ENCODE assay signal across 21 cellular contexts in the genomic region with DNA sequence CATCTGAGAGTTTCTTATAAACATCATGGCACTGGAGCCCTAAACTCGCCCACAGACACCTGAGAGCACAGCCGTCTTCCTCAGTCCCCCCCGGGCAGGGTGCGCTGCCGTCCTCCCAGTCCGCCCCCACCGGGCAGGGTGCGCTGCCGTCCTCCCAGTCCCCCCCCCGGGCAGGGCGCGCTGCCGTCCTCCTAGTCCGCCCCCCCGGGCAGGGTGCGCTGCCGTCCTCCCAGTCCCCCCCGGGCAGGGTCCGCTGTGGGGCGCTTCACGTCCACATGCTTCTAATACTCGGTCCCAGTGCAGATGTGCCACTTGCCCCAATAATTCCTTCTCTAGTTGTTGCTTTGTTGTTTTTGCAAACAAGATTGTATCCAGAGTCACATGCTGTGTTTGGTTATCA.
"Had no signal": no experiment of that assay in that cellular context is flagged by ENCODE, and none has a peak within 500 bp of the region (broad histone marks: within the 10 kb centered on the region; RNA-seq: fewer than 3 reads in every experiment).

No MANE protein-coding gene starts in this region.

- H3K27me3 ChIP-seq: gastroesophageal sphincter, spleen, testis, vagina had no signal

- H3K27me3 Mint-ChIP-seq: activated naive CD8-positive, alpha-beta T cell treated with anti-CD3 and anti-CD28 coated beads for 36 hours; memory B cell; progenitor cell of endocrine pancreas; stimulated activated naive CD8-positive, alpha-beta T cell treated with anti-CD3 and anti-CD28 coated beads, Interleukin-15, Interleukin-2, amounts not matched to agents 100 ng/mL and 50 ng/mL, for 24 hours; type B pancreatic cell had no signal

- H3K4me3 ChIP-seq: coronary artery, gastroesophageal sphincter, spleen, testis, vagina had no signal

- H3K27ac ChIP-seq: epithelial cell of prostate, gastroesophageal sphincter, spleen, testis, vagina, WERI-Rb-1 had no signal

- H3K9me3 ChIP-seq: gastroesophageal sphincter, spleen, testis, vagina had no signal

- H3K4me3 Mint-ChIP-seq: activated CD8-positive, alpha-beta T cell treated with anti-CD3 and anti-CD28 coated beads, Interleukin-2, amount 10 ng/mL, durations not matched to agents 7 days and 5 days; activated naive CD8-positive, alpha-beta T cell treated with anti-CD3 and anti-CD28 coated beads for 36 hours; activated T-helper 1 cell treated with anti-CD3 and anti-CD28 coated beads, Interleukin-12 subunit alpha, Interleukin-12 subunit beta, Interleukin-2, Interleukin-4 antibody, amounts not matched to agents 30 ng/mL and 10 ng/mL and 1 ng/mL, durations not matched to agents 14 hours and 24 hours and 36 hours; endodermal cell; memory B cell; stimulated activated naive CD8-positive, alpha-beta T cell treated with anti-CD3 and anti-CD28 coated beads, Interleukin-15, Interleukin-2, amounts not matched to agents 100 ng/mL and 50 ng/mL, for 24 hours; type B pancreatic cell had no signal

- H3K4me1 Mint-ChIP-seq: activated naive CD8-positive, alpha-beta T cell treated with anti-CD3 and anti-CD28 coated beads for 36 hours had no signal

- H3K4me1 ChIP-seq: testis had no signal

- DNase-seq: activated CD4-positive, alpha-beta T cell treated with anti-CD3 and anti-CD28 coated beads for 1 hour; activated CD4-positive, alpha-beta T cell treated with anti-CD3 and anti-CD28 coated beads, Interleukin-2, amount 50 U/mL, for 1 hour; activated CD8-positive, alpha-beta T cell treated with anti-CD3 and anti-CD28 coated beads, Interleukin-2, amount 10 ng/mL, durations not matched to agents 7 days and 5 days; activated gamma-delta T cell; activated naive CD8-positive, alpha-beta T cell treated with anti-CD3 and anti-CD28 coated beads for 36 hours; endodermal cell; head of caudate nucleus; left cardiac atrium; spleen; stimulated activated CD4-positive, alpha-beta T cell treated with anti-CD3 and anti-CD28 coated beads, Interleukin-4, amount 100 ng/mL, for 24 hours; testis; WERI-Rb-1 had no signal

- H3K27ac Mint-ChIP-seq: activated CD8-positive, alpha-beta T cell treated with anti-CD3 and anti-CD28 coated beads, Interleukin-2, amount 10 ng/mL, durations not matched to agents 7 days and 5 days; activated naive CD8-positive, alpha-beta T cell treated with anti-CD3 and anti-CD28 coated beads for 36 hours; activated T-helper 1 cell treated with anti-CD3 and anti-CD28 coated beads, Interleukin-12 subunit alpha, Interleukin-12 subunit beta, Interleukin-2, Interleukin-4 antibody, amounts not matched to agents 30 ng/mL and 10 ng/mL and 1 ng/mL, durations not matched to agents 14 hours and 24 hours and 36 hours; endodermal cell; progenitor cell of endocrine pancreas; stimulated activated naive CD8-positive, alpha-beta T cell treated with anti-CD3 and anti-CD28 coated beads, Interleukin-15, Interleukin-2, amounts not matched to agents 100 ng/mL and 50 ng/mL, for 24 hours; type B pancreatic cell had no signal

- ATAC-seq: activated CD8-positive, alpha-beta T cell treated with anti-CD3 and anti-CD28 coated beads, Interleukin-2, amount 10 ng/mL, durations not matched to agents 7 days and 5 days; gastroesophageal sphincter; left cardiac atrium had no signal

- H3K9me3 Mint-ChIP-seq: activated naive CD8-positive, alpha-beta T cell treated with anti-CD3 and anti-CD28 coated beads for 36 hours; activated T-helper 1 cell treated with anti-CD3 and anti-CD28 coated beads, Interleukin-12 subunit alpha, Interleukin-12 subunit beta, Interleukin-2, Interleukin-4 antibody, amounts not matched to agents 30 ng/mL and 10 ng/mL and 1 ng/mL, durations not matched to agents 14 hours and 24 hours and 36 hours; endodermal cell; memory B cell; stimulated activated naive CD8-positive, alpha-beta T cell treated with anti-CD3 and anti-CD28 coated beads, Interleukin-15, Interleukin-2, amounts not matched to agents 100 ng/mL and 50 ng/mL, for 24 hours; type B pancreatic cell had no signal
